19 cellular contexts compared by ENCODE assay signal in genomic region chr7:139595806-139596205, GRCh38.
"Had no signal": no experiment of that assay in that cellular context is flagged by ENCODE, and none has a peak within 500 bp of the region (broad histone marks: within the 10 kb centered on the region; RNA-seq: fewer than 3 reads in every experiment).

No MANE protein-coding gene starts in this region.

- H3K4me3 Mint-ChIP-seq: memory B cell; natural killer cell treated with Interleukin-12 subunit alpha and Interleukin-12 subunit beta and Interleukin-15 and Interleukin-18, amount 100 ng/mL, for 72 hours; neural progenitor cell had no signal

- H3K27ac Mint-ChIP-seq: memory B cell; natural killer cell treated with Interleukin-12 subunit alpha and Interleukin-12 subunit beta and Interleukin-15 and Interleukin-18, amount 100 ng/mL, for 72 hours; neural progenitor cell had no signal

- ATAC-seq: heart right ventricle; left lung; lower lobe of right lung; natural killer cell treated with Interleukin-12 subunit alpha and Interleukin-12 subunit beta and Interleukin-15 and Interleukin-18, amount 100 ng/mL, for 72 hours; pancreas; psoas muscle had no signal

- H3K4me2 ChIP-seq: neural progenitor cell had no signal

- H3K27ac ChIP-seq: coronary artery, heart right ventricle, left lung, lower lobe of right lung, neural progenitor cell, pancreas, psoas muscle, thoracic aorta, transverse colon had no signal

- H3K9me3 ChIP-seq: heart right ventricle, left lung, lower lobe of right lung, pancreas, psoas muscle, thoracic aorta, transverse colon had no signal

- H3K4me1 ChIP-seq: left lung, lower lobe of right lung, neural progenitor cell, psoas muscle, transverse colon had no signal

- H3K9me3 Mint-ChIP-seq: memory B cell; natural killer cell treated with Interleukin-12 subunit alpha and Interleukin-12 subunit beta and Interleukin-15 and Interleukin-18, amount 100 ng/mL, for 72 hours; neural progenitor cell had no signal

- H3K4me1 Mint-ChIP-seq: memory B cell, neural progenitor cell had no signal

- H3K4me3 ChIP-seq: coronary artery, heart right ventricle, left lung, lower lobe of right lung, neural progenitor cell, pancreas, psoas muscle, thoracic aorta, transverse colon had no signal

- H3K27me3 Mint-ChIP-seq: memory B cell; natural killer cell treated with Interleukin-12 subunit alpha and Interleukin-12 subunit beta and Interleukin-15 and Interleukin-18, amount 100 ng/mL, for 72 hours had no signal

- H2AFZ ChIP-seq: neural progenitor cell had no signal

- H3K27me3 ChIP-seq: heart right ventricle, left lung, neural progenitor cell, pancreas, transverse colon had no signal

- H3K9ac ChIP-seq: neural progenitor cell had no signal

- H3K36me3 ChIP-seq: neural progenitor cell had no signal

- DNase-seq: effector CD8-positive, alpha-beta T cell; heart right ventricle; hypothalamus; left lung; lower lobe of right lung; midbrain; occipital lobe; pancreas; psoas muscle; retina; small intestine; stimulated activated CD4-positive, alpha-beta T cell treated with anti-CD3 and anti-CD28 coated beads, Interleukin-12 subunit alpha, Interleukin-12 subunit beta, amount 100 ng/mL, for 4 hours; stimulated activated naive CD4-positive, alpha-beta T cell treated with Interleukin-2 at 50 U/mL for 16 hours; transverse colon had no signal
